8 cellular contexts compared by ENCODE assay signal in the genomic region with DNA sequence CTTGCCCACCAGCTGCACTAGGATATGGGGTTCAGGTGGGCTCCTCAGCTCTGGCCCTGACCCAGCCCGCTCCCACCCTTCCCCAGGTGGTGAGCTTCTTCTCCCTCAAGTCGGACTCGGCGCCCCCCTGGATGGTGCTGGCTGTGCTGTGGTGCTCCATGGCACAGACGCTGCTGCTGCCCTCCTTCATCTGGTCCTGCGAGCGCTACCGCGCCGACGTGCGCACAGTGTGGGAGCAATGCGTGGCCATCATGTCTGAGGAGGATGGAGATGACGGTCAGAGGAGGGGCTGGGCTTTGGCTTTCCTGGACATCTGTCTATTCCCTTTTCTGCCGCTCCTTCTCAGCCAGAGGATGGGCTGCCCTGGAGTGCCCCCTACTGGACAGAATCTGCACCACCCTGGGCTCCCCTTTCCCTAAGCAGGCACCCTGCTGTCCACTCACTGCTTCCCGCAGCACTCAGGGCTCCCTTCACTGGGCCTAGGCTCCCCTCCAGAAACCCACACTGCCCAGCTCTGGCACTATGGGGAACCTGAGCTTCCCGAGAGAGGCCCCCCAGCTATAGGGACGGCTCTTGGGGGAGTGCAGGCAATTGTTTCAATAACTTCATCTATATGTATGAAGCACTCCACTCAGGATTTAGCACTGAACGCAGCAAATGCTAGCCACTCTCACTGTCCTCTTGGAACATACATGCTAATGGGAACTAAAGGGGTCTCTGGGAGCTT. TPM values are rescaled to one million over a fixed set of nuclear protein-coding genes. Genes with fewer than 3 reads are reported as not detected.
DNase-seq lines count a peak whose midpoint lies in the region; ATAC-seq and TF ChIP-seq lines count a peak whose summit lies in the region.

No MANE protein-coding gene starts in this region.

- H3K36me3 Mint-ChIP-seq in Calu3 (ENCODE audit: insufficient read depth, unreplicated experiment) (peaks cover 16% of the 10 kb centered on the region), endothelial cell (ENCODE audit: low read depth, unreplicated experiment) (peaks cover 13% of the 10 kb centered on the region)
- H3K36me3 Mint-ChIP-seq in activated CD8-positive, alpha-beta memory T cell treated with anti-CD3 and anti-CD28 coated beads, Interleukin-2, amount 10 ng/mL, durations not matched to agents 7 days and 5 days, result no peaks in the 10 kb centered on the region

- H3K4me2 ChIP-seq in mesenchymal stem cell (ENCODE audit: low read length, poor library complexity, severe bottlenecking), result peak overlapping the region; percentile 4

- no peak overlapping the region for H3K27ac ChIP-seq in mesenchymal stem cell (ENCODE audit: low read length, poor library complexity, severe bottlenecking)

- ATAC-seq in activated CD8-positive, alpha-beta memory T cell treated with anti-CD3 and anti-CD28 coated beads, Interleukin-2, amount 10 ng/mL, durations not matched to agents 7 days and 5 days, result peak; percentile 74
- ATAC-seq in GM18520 (IDR thresholded peaks at IDR 0.05; ENCODE audit: unreplicated experiment), result no peak

- peak; percentile 80 for TF ChIP-seq CTCF in Calu3 (IDR thresholded peaks at IDR 0.05; ENCODE audit: unreplicated experiment)
- TF ChIP-seq CTCF in endothelial cell (IDR thresholded peaks at IDR 0.05; ENCODE audit: unreplicated experiment), result peak; percentile 88

- no peak overlapping the region for H3K4me3 Mint-ChIP-seq in Calu3 (ENCODE audit: low read depth, unreplicated experiment)
- H3K4me3 Mint-ChIP-seq in activated CD8-positive, alpha-beta memory T cell treated with anti-CD3 and anti-CD28 coated beads, Interleukin-2, amount 10 ng/mL, durations not matched to agents 7 days and 5 days, result no peak overlapping the region
- peak overlapping the region; percentile 69 for H3K4me3 Mint-ChIP-seq in endothelial cell (ENCODE audit: unreplicated experiment)

- peak overlapping the region; percentile 0 for H4K91ac ChIP-seq in mesenchymal stem cell (ENCODE audit: low read length)

- H2BK12ac ChIP-seq in mesenchymal stem cell (ENCODE audit: low read length in 2 of 2), result peak overlapping the region in 1 of 2 experiments; percentile 4

- no peak overlapping the region for H2AFZ ChIP-seq in mesenchymal stem cell (ENCODE audit: low read depth, low read length)

- H3K23ac ChIP-seq in mesenchymal stem cell (ENCODE audit: low read length in 2 of 2), result no peak overlapping the region

- peaks cover 100% of the 10 kb centered on the region for H3K27me3 Mint-ChIP-seq in Calu3 (ENCODE audit: unreplicated experiment)
- H3K27me3 Mint-ChIP-seq in activated CD8-positive, alpha-beta memory T cell treated with anti-CD3 and anti-CD28 coated beads, Interleukin-2, amount 10 ng/mL, durations not matched to agents 7 days and 5 days, result peaks cover 80% of the 10 kb centered on the region
- peaks cover 25% of the 10 kb centered on the region for H3K27me3 Mint-ChIP-seq in endothelial cell (ENCODE audit: unreplicated experiment)

- H3K14ac ChIP-seq in mesenchymal stem cell (ENCODE audit: low read length in 2 of 2), result no peak overlapping the region

- H3K27ac Mint-ChIP-seq in Calu3 (ENCODE audit: unreplicated experiment), result no peak overlapping the region
- no peak overlapping the region for H3K27ac Mint-ChIP-seq in activated CD8-positive, alpha-beta memory T cell treated with anti-CD3 and anti-CD28 coated beads, Interleukin-2, amount 10 ng/mL, durations not matched to agents 7 days and 5 days
- no peak overlapping the region for H3K27ac Mint-ChIP-seq in endothelial cell (ENCODE audit: unreplicated experiment)

- H2AK5ac ChIP-seq in mesenchymal stem cell (ENCODE audit: low read length, severe bottlenecking), result no peak overlapping the region

- H3K9me3 Mint-ChIP-seq in Calu3 (ENCODE audit: low read depth, unreplicated experiment) (no peaks in the 10 kb centered on the region), endothelial cell (ENCODE audit: unreplicated experiment) (no peaks in the 10 kb centered on the region)
- H3K9me3 Mint-ChIP-seq in activated CD8-positive, alpha-beta memory T cell treated with anti-CD3 and anti-CD28 coated beads, Interleukin-2, amount 10 ng/mL, durations not matched to agents 7 days and 5 days (ENCODE audit: low read depth), result no peaks in the 10 kb centered on the region

- H3K79me1 ChIP-seq in mesenchymal stem cell (replicated peaks; ENCODE audit: low read length, poor library complexity, severe bottlenecking), result peaks cover 23% of the 10 kb centered on the region

- peak overlapping the region; percentile 1 to 35 for H3K18ac ChIP-seq in mesenchymal stem cell (ENCODE audit: low read depth in 1 of 2, low read length in 2 of 2)

- H3K9me3 ChIP-seq in mesenchymal stem cell (ENCODE audit: control insufficient read depth, low read length), result no peaks in the 10 kb centered on the region

- peaks cover 17 to 26% of the 10 kb centered on the region in 2 experiments for H3K27me3 ChIP-seq in mesenchymal stem cell (ENCODE audit: control insufficient read depth in 1 of 2, insufficient read depth in 1 of 2, low read length in 2 of 2)

- DNase-seq in Calu3 (peak; percentile 87), HPDE6-E6E7 (ENCODE audit: extremely low spot score) (peak; percentile 77), NCI-H82 (lab: John Stamatoyannopoulos, UW) (peak; percentile 96), endothelial cell (ENCODE audit: low spot score) (peak; percentile 94), mesenchymal stem cell (peak; percentile 89)
- DNase-seq in activated CD8-positive, alpha-beta memory T cell treated with anti-CD3 and anti-CD28 coated beads, Interleukin-2, amount 10 ng/mL, durations not matched to agents 7 days and 5 days, result peak; percentile 86
- DNase-seq in stimulated activated CD8-positive, alpha-beta memory T cell treated with anti-CD3 and anti-CD28 coated beads, Interleukin-15, amount 100 ng/mL, for 4 hours (ENCODE audit: low read depth in 2 of 2), result peak; percentile 40 to 50

- H3K4me1 Mint-ChIP-seq in Calu3 (ENCODE audit: low read depth, unreplicated experiment) (peaks cover 16% of the 10 kb centered on the region), endothelial cell (ENCODE audit: unreplicated experiment) (peaks cover 41% of the 10 kb centered on the region)
- peaks cover 28% of the 10 kb centered on the region for H3K4me1 Mint-ChIP-seq in activated CD8-positive, alpha-beta memory T cell treated with anti-CD3 and anti-CD28 coated beads, Interleukin-2, amount 10 ng/mL, durations not matched to agents 7 days and 5 days

- CTCF ChIA-PET in Calu3 (lab: Charles Lee), result interaction anchor here (1.0 to 1.8 kb wide), 3 partner anchors 9 to 72 kb away, joined by 4 to 7 read pairs (median 4); a partner anchor contains a TSS
- CTCF ChIA-PET in activated CD8-positive, alpha-beta memory T cell treated with anti-CD3 and anti-CD28 coated beads, Interleukin-2, amount 10 ng/mL, durations not matched to agents 7 days and 5 days (lab: Charles Lee), result interaction anchor here (0.7 to 10.4 kb wide), 25 partner anchors 11 to 263 kb away, joined by 3 to 120 read pairs (median 5); a partner anchor contains a TSS

- 7% methylated on average over 19 of the region's 19 CpGs for WGBS in mesenchymal stem cell

- peak overlapping the region in 1 of 2 experiments; percentile 72 for H3K4me3 ChIP-seq in mesenchymal stem cell (ENCODE audit: insufficient read depth in 1 of 2, low read depth in 1 of 2, low read length in 2 of 2)

- H3K4me1 ChIP-seq in mesenchymal stem cell (ENCODE audit: control insufficient read depth, insufficient read depth, low read depth, low read length), result peaks cover 52% of the 10 kb centered on the region

- H2BK120ac ChIP-seq in mesenchymal stem cell (ENCODE audit: low read depth, low read length), result no peak overlapping the region

- H2BK5ac ChIP-seq in mesenchymal stem cell (ENCODE audit: low read depth, low read length, poor library complexity, severe bottlenecking), result no peak overlapping the region

- no TSS peak for BruUV-seq in Calu3 (replicated peaks; lab: Mats Ljungman, UMichigan)

- intact Hi-C loops in Calu3 (cut with micrococcal nuclease; ENCODE audit: unreplicated experiment), result loop anchor here (1.0 to 10.0 kb wide), 3 partner anchors 90 to 273 kb away; no protein-coding TSS in a partner anchor

- H3K9ac ChIP-seq in mesenchymal stem cell (ENCODE audit: low read length), result peak overlapping the region; percentile 59

- peak overlapping the region; percentile 4 for H4K8ac ChIP-seq in mesenchymal stem cell (ENCODE audit: low read length)

- H2BK15ac ChIP-seq in mesenchymal stem cell (ENCODE audit: low read depth, poor library complexity, severe bottlenecking), result no peak overlapping the region

- H3K4ac ChIP-seq in mesenchymal stem cell (ENCODE audit: low read depth in 1 of 2, low read length in 2 of 2), result no peak overlapping the region

- H3K36me3 ChIP-seq in mesenchymal stem cell (ENCODE audit: control insufficient read depth in 1 of 2, insufficient read depth in 2 of 2, low read depth in 1 of 2, low read length in 2 of 2), result peaks cover 1 to 14% of the 10 kb centered on the region in 2 experiments

RNA-seq across cellular contexts. Expression of a gene that starts 2.6 kb away (rescaled TPM):
- total RNA-seq in Calu3 (2022) (0.45 and 0.56 TPM in 2 replicates), endothelial cell (ENCODE audit: unreplicated experiment) (48.8 TPM)
- total RNA-seq in activated CD8-positive, alpha-beta memory T cell treated with anti-CD3 and anti-CD28 coated beads, Interleukin-2, amount 10 ng/mL, durations not matched to agents 7 days and 5 days, result under 1 TPM; 0.23 to 0.99 TPM
- polyA plus RNA-seq in mesenchymal stem cell (2013, experiment 1 of 2), result 71.5 TPM
- polyA plus RNA-seq in mesenchymal stem cell (2013, experiment 2 of 2), result 69.6 TPM

RNA-seq across cellular contexts. Expression of a gene that starts 3.9 kb away (rescaled TPM):
- total RNA-seq in Calu3 (2022) (not detected in 2 replicates), endothelial cell (ENCODE audit: unreplicated experiment) (52.7 TPM)
- total RNA-seq in activated CD8-positive, alpha-beta memory T cell treated with anti-CD3 and anti-CD28 coated beads, Interleukin-2, amount 10 ng/mL, durations not matched to agents 7 days and 5 days, result under 1 TPM in 1 of 2 experiments, not detected in 1; 0.82 TPM
- 7.7 TPM for polyA plus RNA-seq in mesenchymal stem cell (2013, experiment 1 of 2)
- polyA plus RNA-seq in mesenchymal stem cell (2013, experiment 2 of 2), result 7.3 TPM

RNA-seq across cellular contexts. Expression of a gene that starts 15.2 kb away (rescaled TPM):
- total RNA-seq in Calu3 (2022), result not detected in 2 replicates
- total RNA-seq in activated CD8-positive, alpha-beta memory T cell treated with anti-CD3 and anti-CD28 coated beads, Interleukin-2, amount 10 ng/mL, durations not matched to agents 7 days and 5 days, result under 1 TPM in 1 of 2 experiments, not detected in 1; 0.12 TPM
- total RNA-seq in endothelial cell (ENCODE audit: unreplicated experiment), result 9.0 TPM
- 6.0 TPM for polyA plus RNA-seq in mesenchymal stem cell (2013, experiment 1 of 2)
- polyA plus RNA-seq in mesenchymal stem cell (2013, experiment 2 of 2), result 6.0 TPM

RNA-seq across cellular contexts. Expression of a gene that starts 25.5 kb away (rescaled TPM):
- total RNA-seq in Calu3 (2022), result 47.9 and 57.1 TPM in 2 replicates
- 100 to 1,000 TPM in 1 of 2 experiments, 10 to 100 TPM in 1; 89.1 to 125 TPM for total RNA-seq in activated CD8-positive, alpha-beta memory T cell treated with anti-CD3 and anti-CD28 coated beads, Interleukin-2, amount 10 ng/mL, durations not matched to agents 7 days and 5 days
- total RNA-seq in endothelial cell (ENCODE audit: unreplicated experiment), result 6.2 TPM
- 7.1 TPM for polyA plus RNA-seq in mesenchymal stem cell (2013, experiment 1 of 2)
- 6.9 TPM for polyA plus RNA-seq in mesenchymal stem cell (2013, experiment 2 of 2)

RNA-seq across cellular contexts. Expression of a gene that starts 26.4 kb away (rescaled TPM):
- total RNA-seq in Calu3 (2022), result 126 and 128 TPM in 2 replicates
- 100 to 1,000 TPM in 1 of 2 experiments, 10 to 100 TPM in 1; 98.8 to 129 TPM for total RNA-seq in activated CD8-positive, alpha-beta memory T cell treated with anti-CD3 and anti-CD28 coated beads, Interleukin-2, amount 10 ng/mL, durations not matched to agents 7 days and 5 days
- total RNA-seq in endothelial cell (ENCODE audit: unreplicated experiment), result 119 TPM
- polyA plus RNA-seq in mesenchymal stem cell (2013, experiment 1 of 2), result 77.2 TPM
- 74.0 TPM for polyA plus RNA-seq in mesenchymal stem cell (2013, experiment 2 of 2)

Comparison
In these comparisons a context has a peak if more than half of its experiments do, and no peak if none do; other contexts are left out.
1. DNase-seq: peak in every context shown above with its lines; median percentile 96 in NCI-H82; 94 in endothelial cell; 89 in mesenchymal stem cell; 87 in Calu3; 86 in activated CD8-positive, alpha-beta memory T cell treated with anti-CD3 and anti-CD28 coated beads, Interleukin-2, amount 10 ng/mL, durations not matched to agents 7 days and 5 days; 77 in HPDE6-E6E7; 45 in stimulated activated CD8-positive, alpha-beta memory T cell treated with anti-CD3 and anti-CD28 coated beads, Interleukin-15, amount 100 ng/mL, for 4 hours.
2. RNA of a gene that starts 2.6 kb away (total RNA-seq): 48.8 TPM in endothelial cell (single experiment); 0.23 to 0.99 TPM in activated CD8-positive, alpha-beta memory T cell treated with anti-CD3 and anti-CD28 coated beads, Interleukin-2, amount 10 ng/mL, durations not matched to agents 7 days and 5 days and 0.45 to 0.56 TPM in Calu3; every median in the first group is over 10 times any median in the second.
3. RNA of a gene that starts 3.9 kb away (total RNA-seq): 52.7 TPM in endothelial cell (single experiment); 0.82 TPM in activated CD8-positive, alpha-beta memory T cell treated with anti-CD3 and anti-CD28 coated beads, Interleukin-2, amount 10 ng/mL, durations not matched to agents 7 days and 5 days and not detected in Calu3; every median in the first group is over 10 times any median in the second.